ENCODE assay signal across 8 cellular contexts in the genomic region with DNA sequence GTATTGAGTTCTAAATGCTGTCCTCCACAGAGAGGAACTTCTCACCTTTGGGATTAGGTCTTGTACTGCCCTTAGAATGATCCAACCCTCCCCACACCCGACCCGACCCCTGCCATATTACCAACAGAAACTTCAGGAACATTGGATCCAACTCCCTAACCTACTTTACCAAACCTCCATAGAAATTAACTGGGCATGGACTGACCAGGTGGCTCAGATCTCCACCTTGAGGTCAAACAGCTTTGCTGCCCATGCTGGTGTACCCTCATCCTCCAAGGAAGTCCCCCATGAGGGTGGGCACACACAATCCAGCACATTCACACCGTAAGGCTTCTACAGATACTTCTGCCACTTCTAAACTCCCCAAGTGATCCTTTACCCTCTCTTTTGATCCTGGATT. TPM values are rescaled to one million over a fixed set of nuclear protein-coding genes. Genes with fewer than 3 reads are reported as not detected.
DNase-seq lines count a peak whose midpoint lies in the region; ATAC-seq and TF ChIP-seq lines count a peak whose summit lies in the region.

No MANE protein-coding gene starts in this region.

- no peak overlapping the region for H3K4me3 Mint-ChIP-seq in activated naive CD4-positive, alpha-beta T cell treated with anti-CD3 and anti-CD28 coated beads, Interleukin-2, amount 10 ng/mL, durations not matched to agents 7 days and 5 days

- DNase-seq in activated naive CD4-positive, alpha-beta T cell treated with anti-CD3 and anti-CD28 coated beads, Interleukin-2, amount 10 ng/mL, durations not matched to agents 7 days and 5 days = no peak
- no peak for DNase-seq in activated naive CD4-positive, alpha-beta T cell treated with anti-CD3 and anti-CD28 coated beads, Interleukin-2, amount 50 U/mL, for 16 hours
- DNase-seq in breast epithelium (ENCODE audit: low spot score in 2 of 2) = no peak
- no peak for DNase-seq in upper lobe of left lung
- no peak for DNase-seq in stimulated activated CD4-positive, alpha-beta T cell treated with anti-CD3 and anti-CD28 coated beads, Interleukin-12 subunit alpha, Interleukin-12 subunit beta, amount 100 ng/mL, for 4 hours
- no peak for DNase-seq in Kasumi-1 (lab: John Stamatoyannopoulos, UW)

- H3K4me1 ChIP-seq in breast epithelium (peaks cover 14 to 47% of the 10 kb centered on the region in 2 donors), muscle layer of colon (ENCODE audit: insufficient read depth, low read length) (peaks cover 85% of the 10 kb centered on the region), upper lobe of left lung (peaks cover 87 to 98% (median 94%) of the 10 kb centered on the region in 4 donors)

- H3K27me3 Mint-ChIP-seq in activated naive CD4-positive, alpha-beta T cell treated with anti-CD3 and anti-CD28 coated beads, Interleukin-2, amount 10 ng/mL, durations not matched to agents 7 days and 5 days = no peaks in the 10 kb centered on the region

- H3K27ac ChIP-seq in breast epithelium (peak overlapping the region; percentile 94 to 96), muscle layer of colon (ENCODE audit: low read depth, low read length) (peak overlapping the region; percentile 89), upper lobe of left lung (peak overlapping the region; percentile 81 to 92 (median 86))

- H3K9me3 Mint-ChIP-seq in activated naive CD4-positive, alpha-beta T cell treated with anti-CD3 and anti-CD28 coated beads, Interleukin-2, amount 10 ng/mL, durations not matched to agents 7 days and 5 days = no peaks in the 10 kb centered on the region

- H3K27ac Mint-ChIP-seq in activated naive CD4-positive, alpha-beta T cell treated with anti-CD3 and anti-CD28 coated beads, Interleukin-2, amount 10 ng/mL, durations not matched to agents 7 days and 5 days = peak overlapping the region; percentile 24

- ATAC-seq in upper lobe of left lung (ENCODE audit: low FRiP score in 2 of 2) = no peak
- no peak for ATAC-seq in HG03196 (IDR thresholded peaks at IDR 0.05; ENCODE audit: unreplicated experiment)

- H3K27me3 ChIP-seq in breast epithelium (no peaks in the 10 kb centered on the region), muscle layer of colon (ENCODE audit: control insufficient read depth in 1 of 2, insufficient read depth in 2 of 2, low read length in 2 of 2) (no peaks in the 10 kb centered on the region), upper lobe of left lung (no peaks in the 10 kb centered on the region)

- TF ChIP-seq EP300 in upper lobe of left lung (IDR thresholded peaks at IDR 0.05) = no peak

- H3K36me3 ChIP-seq in breast epithelium = no peaks in the 10 kb centered on the region
- no peaks in the 10 kb centered on the region for H3K36me3 ChIP-seq in muscle layer of colon (ENCODE audit: insufficient read depth, low read length)
- H3K36me3 ChIP-seq in upper lobe of left lung = no peaks in the 10 kb centered on the region

- no peaks in the 10 kb centered on the region for H3K9me3 ChIP-seq in breast epithelium
- H3K9me3 ChIP-seq in muscle layer of colon (ENCODE audit: low read length) = no peaks in the 10 kb centered on the region
- H3K9me3 ChIP-seq in upper lobe of left lung = no peaks in the 10 kb centered on the region

- CTCF ChIA-PET in activated naive CD4-positive, alpha-beta T cell treated with anti-CD3 and anti-CD28 coated beads, Interleukin-2, amount 10 ng/mL, durations not matched to agents 7 days and 5 days (lab: Charles Lee) = interaction anchor here (0.8 kb wide), 1 partner anchor 12 kb away, joined by 4 read pairs; no protein-coding TSS in a partner anchor

- peaks cover 39% of the 10 kb centered on the region for H3K36me3 Mint-ChIP-seq in activated naive CD4-positive, alpha-beta T cell treated with anti-CD3 and anti-CD28 coated beads, Interleukin-2, amount 10 ng/mL, durations not matched to agents 7 days and 5 days

- peaks cover 85% of the 10 kb centered on the region for H3K4me1 Mint-ChIP-seq in activated naive CD4-positive, alpha-beta T cell treated with anti-CD3 and anti-CD28 coated beads, Interleukin-2, amount 10 ng/mL, durations not matched to agents 7 days and 5 days

- H3K9ac ChIP-seq in muscle layer of colon (ENCODE audit: low read length) = no peak overlapping the region

- no peak for TF ChIP-seq POLR2A in breast epithelium (IDR thresholded peaks at IDR 0.05)
- no peak for TF ChIP-seq POLR2A in upper lobe of left lung (IDR thresholded peaks at IDR 0.05)

- 88% methylated on average over 3 of the region's 3 CpGs for WGBS in upper lobe of left lung, 2 donors

- intact Hi-C loops in breast epithelium (cut with DNase I; ENCODE audit: low total_unique reads) = no loop called here

- TF ChIP-seq CTCF in breast epithelium (IDR thresholded peaks at IDR 0.05) (no peak), upper lobe of left lung (IDR thresholded peaks at IDR 0.05) (no peak)

- H3K4me3 ChIP-seq in breast epithelium (peak overlapping the region in 1 of 3 donors; percentile 20), muscle layer of colon (ENCODE audit: low read depth in 1 of 2, low read length in 2 of 2) (peak overlapping the region in 1 of 2 donors; percentile 9), upper lobe of left lung (no peak overlapping the region)

RNA-seq across cellular contexts. Expression of a gene that starts 21.5 kb away (rescaled TPM):
- total RNA-seq in breast epithelium = 100 to 1,000 TPM in 2 of 3 donors, 10 to 100 TPM in 1; 63.8 to 133 (median 124) TPM
- total RNA-seq in upper lobe of left lung = 100 to 1,000 TPM in 3 of 6 donors, 10 to 100 TPM in 3; 52.4 to 174 (median 94.4) TPM

RNA-seq across cellular contexts. Expression of a gene that starts 30.5 kb away (rescaled TPM):
- total RNA-seq in breast epithelium (10 to 100 TPM; 60.6 to 100.0 (median 95.9) TPM), upper lobe of left lung (100 to 1,000 TPM in 2 of 6 donors, 10 to 100 TPM in 4; 53.2 to 146 (median 89.0) TPM)
